Comparison of ENCODE assay signal across 26 cellular contexts in genomic region chr2:197862556-197862955, GRCh38.
"Had no signal": no experiment of that assay in that cellular context is flagged by ENCODE, and none has a peak within 500 bp of the region (broad histone marks: within the 10 kb centered on the region; RNA-seq: fewer than 3 reads in every experiment).

No MANE protein-coding gene starts in this region.

- FAIRE-seq: colon, urothelium cell line had no signal

- H3K4me1 ChIP-seq: left lung, neural progenitor cell, prostate gland, sigmoid colon, testis, upper lobe of left lung had no signal

- H3K4me2 ChIP-seq: hepatocyte, neural progenitor cell had no signal

- H3K36me3 Mint-ChIP-seq: neural progenitor cell; stimulated activated memory B cell treated with anti-CD40 and anti-IgM and Interleukin-4, amounts not matched to agents 10 μg/mL and 1 μg/mL and 100 μg/mL, for 72 hours had no signal

- ATAC-seq: esophagus mucosa; heart left ventricle; left cardiac atrium; left lung; naive thymus-derived CD4-positive, alpha-beta T cell; stimulated activated memory B cell treated with anti-CD40 and anti-IgM and Interleukin-4, amounts not matched to agents 10 μg/mL and 1 μg/mL and 100 μg/mL, for 72 hours; stimulated activated naive CD8-positive, alpha-beta T cell treated with anti-CD3 and anti-CD28 coated beads, Interleukin-15, Interleukin-2, amounts not matched to agents 100 U/mL and 50 U/mL, for 24 hours had no signal

- H3K27me3 Mint-ChIP-seq: naive thymus-derived CD4-positive, alpha-beta T cell; stimulated activated memory B cell treated with anti-CD40 and anti-IgM and Interleukin-4, amounts not matched to agents 10 μg/mL and 1 μg/mL and 100 μg/mL, for 72 hours had no signal

- H3K4me3 ChIP-seq: dorsolateral prefrontal cortex, heart left ventricle, hepatocyte, left lung, neural progenitor cell, prostate gland, right atrium auricular region, sigmoid colon, testis, tibial artery, upper lobe of left lung had no signal

- H3K9ac ChIP-seq: neural progenitor cell had no signal

- H3K27me3 ChIP-seq: dorsolateral prefrontal cortex, heart left ventricle, hepatocyte, left lung, neural progenitor cell, right atrium auricular region, sigmoid colon, testis, tibial artery, upper lobe of left lung had no signal

- H3K9me3 Mint-ChIP-seq: neural progenitor cell; stimulated activated memory B cell treated with anti-CD40 and anti-IgM and Interleukin-4, amounts not matched to agents 10 μg/mL and 1 μg/mL and 100 μg/mL, for 72 hours had no signal

- H3K4me1 Mint-ChIP-seq: neural progenitor cell had no signal

- H3K27ac Mint-ChIP-seq: nephron; neural progenitor cell; stimulated activated memory B cell treated with anti-CD40 and anti-IgM and Interleukin-4, amounts not matched to agents 10 μg/mL and 1 μg/mL and 100 μg/mL, for 72 hours had no signal

- H3K27ac ChIP-seq: epithelial cell of prostate, heart left ventricle, hepatocyte, left lung, neural progenitor cell, prostate gland, right atrium auricular region, sigmoid colon, testis, tibial artery, upper lobe of left lung had no signal

- H2AFZ ChIP-seq: hepatocyte, neural progenitor cell had no signal

- H3K79me2 ChIP-seq: hepatocyte had no signal

- H3K9me3 ChIP-seq: prostate gland, sigmoid colon, testis had no signal

- H3K4me3 Mint-ChIP-seq: nephron; neural progenitor cell; stimulated activated memory B cell treated with anti-CD40 and anti-IgM and Interleukin-4, amounts not matched to agents 10 μg/mL and 1 μg/mL and 100 μg/mL, for 72 hours had no signal

- DNase-seq: dorsolateral prefrontal cortex; effector CD4-positive, alpha-beta T cell; heart left ventricle; left cardiac atrium; left lung; mesenchymal stem cell; midbrain; naive thymus-derived CD4-positive, alpha-beta T cell; sigmoid colon; stimulated activated CD4-positive, alpha-beta T cell treated with anti-CD3 and anti-CD28 coated beads, Interleukin-2, amount 100 ng/mL, for 24 hours; stimulated activated CD4-positive, alpha-beta T cell treated with anti-CD3 and anti-CD28 coated beads, Interleukin-4, amount 100 ng/mL, for 24 hours; stimulated activated naive CD8-positive, alpha-beta T cell treated with anti-CD3 and anti-CD28 coated beads, Interleukin-15, Interleukin-2, amounts not matched to agents 100 U/mL and 50 U/mL, for 24 hours; substantia nigra; testis; tibial artery; upper lobe of left lung had no signal

- H3K36me3 ChIP-seq: heart left ventricle, left lung, neural progenitor cell, prostate gland, right atrium auricular region, sigmoid colon, tibial artery, upper lobe of left lung had no signal
